11 cellular contexts compared by ENCODE assay signal in the genomic region with DNA sequence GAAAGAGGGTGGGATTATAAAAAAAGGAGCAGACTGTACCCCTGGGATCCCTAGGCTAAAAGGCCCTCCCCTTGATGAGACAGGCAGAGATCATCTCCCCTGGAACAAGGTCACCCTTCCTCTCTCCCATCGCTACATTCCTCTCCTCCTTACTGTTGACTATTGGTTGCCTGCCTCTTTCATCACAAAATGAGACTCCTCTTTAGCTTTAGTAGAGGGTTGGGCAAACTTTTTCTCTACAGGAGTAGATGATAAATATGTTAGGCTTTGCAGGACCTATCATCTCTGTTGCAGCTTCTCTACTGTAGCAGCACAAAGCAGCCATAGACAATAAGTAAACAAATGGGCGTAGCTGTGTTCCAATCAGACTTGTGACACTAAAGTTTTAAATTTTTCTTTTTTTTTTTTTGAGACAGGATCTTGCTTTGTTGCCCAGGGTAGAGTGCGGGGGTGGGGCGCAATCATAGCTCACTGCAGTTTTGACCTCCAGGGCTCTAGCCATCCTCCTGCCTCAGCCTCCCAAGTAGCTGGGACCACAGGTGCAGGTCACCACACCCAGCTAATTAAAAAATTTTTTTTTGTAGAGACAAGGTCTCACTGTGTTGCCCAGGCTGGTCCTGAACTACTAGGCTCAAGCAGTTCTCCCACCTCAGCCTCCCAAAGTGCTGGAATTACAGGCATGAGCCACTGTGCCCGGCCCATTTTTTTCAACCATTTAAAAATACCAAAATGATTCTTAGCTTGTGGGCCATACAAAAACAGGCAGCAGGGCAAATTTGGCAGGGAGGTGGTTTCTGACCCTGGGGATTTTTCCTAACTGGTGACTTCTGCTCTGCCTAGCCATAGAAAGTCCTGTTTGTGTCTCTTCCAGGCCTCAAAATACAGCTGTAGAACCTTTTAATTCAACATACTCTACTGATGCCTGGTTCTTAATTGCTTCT. TPM values are rescaled to one million over a fixed set of nuclear protein-coding genes. Genes with fewer than 3 reads are reported as not detected.
DNase-seq lines count a peak whose midpoint lies in the region; ATAC-seq and TF ChIP-seq lines count a peak whose summit lies in the region.
"Had no signal": no experiment of that assay in that cellular context is flagged by ENCODE, and none has a peak within 500 bp of the region (broad histone marks: within the 10 kb centered on the region; RNA-seq: fewer than 3 reads in every experiment).

No MANE protein-coding gene starts in this region.

- H3K4me1 ChIP-seq in heart left ventricle (peaks cover 39 to 97% (median 86%) of the 10 kb centered on the region in 12 donors), mesenchymal stem cell (ENCODE audit: control insufficient read depth, insufficient read depth, low read depth, low read length) (peaks cover 60% of the 10 kb centered on the region), urinary bladder (ENCODE audit: insufficient read depth) (peaks cover 10% of the 10 kb centered on the region)

- H2BK12ac ChIP-seq in mesenchymal stem cell (ENCODE audit: low read length in 2 of 2): peak overlapping the region; percentile 16 to 41

- peak overlapping the region; percentile 40 for H2BK5ac ChIP-seq in mesenchymal stem cell (ENCODE audit: low read depth, low read length, poor library complexity, severe bottlenecking)

- H3K4ac ChIP-seq in mesenchymal stem cell (ENCODE audit: low read depth in 1 of 2, low read length in 2 of 2): peak overlapping the region; percentile 93 to 97

- H3K27me3 Mint-ChIP-seq in brain: no peaks in the 10 kb centered on the region

- TF ChIP-seq CTCF in heart left ventricle (IDR thresholded peaks at IDR 0.05): no peak
- TF ChIP-seq CTCF in brain (conservative IDR thresholded peaks at IDR 0.05): no peak
- TF ChIP-seq CTCF in GM13977 (IDR thresholded peaks at IDR 0.05; ENCODE audit: extremely low read depth, insufficient read depth, missing control alignments): no peak

- intact Hi-C loops in heart left ventricle (cut with DNase I) (loop anchor here in 4 of 10 donors (5.0 to 10.0 kb wide), 5 partner anchors 58 to 363 kb away; a partner anchor contains a TSS), left ventricle myocardium superior (cut with micrococcal nuclease) (loop anchor here (5.0 kb wide), 1 partner anchor 58 kb away; no protein-coding TSS in a partner anchor)

- H3K14ac ChIP-seq in mesenchymal stem cell (ENCODE audit: low read length in 2 of 2): no peak overlapping the region

- H3K23ac ChIP-seq in mesenchymal stem cell (ENCODE audit: low read length in 2 of 2): no peak overlapping the region

- peaks cover 10% of the 10 kb centered on the region for H3K79me1 ChIP-seq in mesenchymal stem cell (replicated peaks; ENCODE audit: low read length, poor library complexity, severe bottlenecking)

- no peak overlapping the region for H2AFZ ChIP-seq in mesenchymal stem cell (ENCODE audit: low read depth, low read length)

- peak overlapping the region in 4 of 5 experiments; percentile 30 to 86 (median 64) for H3K4me3 Mint-ChIP-seq in brain

- ATAC-seq in heart left ventricle: no peak
- no peak for ATAC-seq in left ventricle myocardium superior
- no peak for ATAC-seq in GM21717 (IDR thresholded peaks at IDR 0.05; ENCODE audit: unreplicated experiment)

- in situ Hi-C loops in GM13977 (cut with MboI; ENCODE audit: low pct_unique_long_range_greater_than_20kb, low sequenced_read_pairs, unreplicated experiment): loop anchor here (10.0 kb wide), 1 partner anchor 50 kb away; no protein-coding TSS in a partner anchor

- H3K36me3 Mint-ChIP-seq in brain: no peaks in the 10 kb centered on the region

- H3K27ac Mint-ChIP-seq in brain: peak overlapping the region; percentile 95 to 100 (median 99)

- no peak for TF ChIP-seq POLR2A in heart left ventricle (IDR thresholded peaks at IDR 0.05)

- H3K18ac ChIP-seq in mesenchymal stem cell (ENCODE audit: low read depth in 1 of 2, low read length in 2 of 2): peak overlapping the region; percentile 67 to 92

- H3K9me3 ChIP-seq in heart left ventricle: no peaks in the 10 kb centered on the region
- H3K9me3 ChIP-seq in mesenchymal stem cell (ENCODE audit: control insufficient read depth, low read length): no peaks in the 10 kb centered on the region

- peak overlapping the region; percentile 0 for H2BK120ac ChIP-seq in mesenchymal stem cell (ENCODE audit: low read depth, low read length)

- H4K8ac ChIP-seq in mesenchymal stem cell (ENCODE audit: low read length): peak overlapping the region; percentile 72

- H3K4me1 Mint-ChIP-seq in brain: peaks cover 90% of the 10 kb centered on the region

- H3K27me3 ChIP-seq in heart left ventricle: no peaks in the 10 kb centered on the region
- H3K27me3 ChIP-seq in mesenchymal stem cell (ENCODE audit: control insufficient read depth in 1 of 2, insufficient read depth in 1 of 2, low read length in 2 of 2): no peaks in the 10 kb centered on the region

- H3K4me2 ChIP-seq in mesenchymal stem cell (ENCODE audit: low read length, poor library complexity, severe bottlenecking): no peak overlapping the region

- no peaks in the 10 kb centered on the region for H3K9me3 Mint-ChIP-seq in brain

- H4K91ac ChIP-seq in mesenchymal stem cell (ENCODE audit: low read length): no peak overlapping the region

- peak overlapping the region; percentile 80 for H2BK15ac ChIP-seq in mesenchymal stem cell (ENCODE audit: low read depth, poor library complexity, severe bottlenecking)

- H3K27ac ChIP-seq in heart left ventricle (peak overlapping the region; percentile 94 to 100 (median 100)), mesenchymal stem cell (ENCODE audit: low read length, poor library complexity, severe bottlenecking) (peak overlapping the region; percentile 100), urinary bladder (ENCODE audit: low read depth) (peak overlapping the region; percentile 88)

- peak overlapping the region; percentile 98 for H3K9ac ChIP-seq in mesenchymal stem cell (ENCODE audit: low read length)

- peak overlapping the region; percentile 99 for H2AK5ac ChIP-seq in mesenchymal stem cell (ENCODE audit: low read length, severe bottlenecking)

- 71 to 77% (median 76%) methylated on average over 5 of the region's 5 CpGs for WGBS in heart left ventricle, 4 donors
- WGBS in mesenchymal stem cell: 95% methylated on average over 4 of the region's 5 CpGs
- WGBS in urinary bladder: 72% methylated on average over 5 of the region's 5 CpGs

- peak in 1 of 5 donors; percentile 43 for DNase-seq in heart left ventricle
- no peak for DNase-seq in left ventricle myocardium superior
- DNase-seq in mesenchymal stem cell: peak; percentile 77
- DNase-seq in NCI-H446 treated with DMSO at 0.1 percent for 48 hours (lab: John Stamatoyannopoulos, UW): no peak
- DNase-seq in GM13977 (ENCODE audit: low spot score): no peak
- DNase-seq: NCI-H1048 had no signal

- H3K36me3 ChIP-seq in heart left ventricle: peaks cover 0 to under 1% (median 0%) of the 10 kb centered on the region in 9 donors
- H3K36me3 ChIP-seq in mesenchymal stem cell (ENCODE audit: control insufficient read depth in 1 of 2, insufficient read depth in 2 of 2, low read depth in 1 of 2, low read length in 2 of 2): peaks cover 5 to 9% of the 10 kb centered on the region in 2 experiments
- no peaks in the 10 kb centered on the region for H3K36me3 ChIP-seq in urinary bladder (ENCODE audit: insufficient read depth)

- peak overlapping the region in 1 of 12 donors; percentile 16 for H3K4me3 ChIP-seq in heart left ventricle
- peak overlapping the region in 1 of 2 experiments; percentile 10 for H3K4me3 ChIP-seq in mesenchymal stem cell (ENCODE audit: insufficient read depth in 1 of 2, low read depth in 1 of 2, low read length in 2 of 2)
- no peak overlapping the region for H3K4me3 ChIP-seq in urinary bladder (ENCODE audit: low read depth, low read length)

RNA-seq across cellular contexts. Expression of a gene that starts 15.1 kb away (rescaled TPM):
- total RNA-seq in heart left ventricle (100 to 1,000 TPM in 6 of 9 donors, 10 to 100 TPM in 3; 77.2 to 180 (median 104) TPM), left ventricle myocardium superior (93.5 TPM), urinary bladder (160 TPM)
- polyA plus RNA-seq in heart left ventricle (100 to 1,000 TPM in 1 of 2 donors, 10 to 100 TPM in 1; 57.1 to 118 TPM), brain (ENCODE audit: insufficient read depth, low read depth, low replicate concordance) (95.9 TPM), urinary bladder (225 TPM)
- 229 TPM for polyA plus RNA-seq in mesenchymal stem cell (2013, experiment 1 of 2)
- polyA plus RNA-seq in mesenchymal stem cell (2013, experiment 2 of 2): 224 TPM

RNA-seq across cellular contexts. Expression of a gene that starts 15.1 kb away (rescaled TPM):
- total RNA-seq in heart left ventricle (10 to 100 TPM; 19.2 to 69.0 (median 40.9) TPM), left ventricle myocardium superior (77.7 TPM), urinary bladder (35.5 TPM)
- polyA plus RNA-seq in heart left ventricle (10 to 100 TPM; 41.1 to 61.7 TPM), brain (ENCODE audit: insufficient read depth, low read depth, low replicate concordance) (2.4 TPM), urinary bladder (144 TPM)
- polyA plus RNA-seq in mesenchymal stem cell (2013, experiment 1 of 2): 15.0 TPM
- polyA plus RNA-seq in mesenchymal stem cell (2013, experiment 2 of 2): 14.4 TPM

RNA-seq across cellular contexts. Expression of a gene that starts 48.8 kb away (rescaled TPM):
- total RNA-seq in heart left ventricle (under 1 TPM in 2 of 9 donors, not detected in 7; 0.51 to 0.96 TPM), left ventricle myocardium superior (not detected), urinary bladder (not detected)
- polyA plus RNA-seq in heart left ventricle (under 1 TPM; 0.18 to 0.46 TPM), brain (ENCODE audit: insufficient read depth, low read depth, low replicate concordance) (not detected), urinary bladder (0.47 TPM)
- not detected for polyA plus RNA-seq in mesenchymal stem cell (2013, experiment 1 of 2)
- not detected for polyA plus RNA-seq in mesenchymal stem cell (2013, experiment 2 of 2)
- total RNA-seq: epithelial cell of proximal tubule, subcutaneous adipose tissue had no signal

RNA-seq across cellular contexts. Expression of a gene that starts 56.4 kb away (rescaled TPM):
- total RNA-seq in heart left ventricle (10 to 100 TPM; 10.9 to 35.3 (median 15.4) TPM), left ventricle myocardium superior (14.0 TPM), urinary bladder (8.7 TPM)
- polyA plus RNA-seq in heart left ventricle (10 to 100 TPM; 11.3 to 15.6 TPM), brain (ENCODE audit: insufficient read depth, low read depth, low replicate concordance) (7.3 TPM), urinary bladder (40.8 TPM)
- 165 TPM for polyA plus RNA-seq in mesenchymal stem cell (2013, experiment 1 of 2)
- polyA plus RNA-seq in mesenchymal stem cell (2013, experiment 2 of 2): 158 TPM
